8 cellular contexts compared by ENCODE assay signal in genomic region chr19:18023596-18024212, GRCh38. TPM values are rescaled to one million over a fixed set of nuclear protein-coding genes. Genes with fewer than 3 reads are reported as not detected.
DNase-seq lines count a peak whose midpoint lies in the region; ATAC-seq and TF ChIP-seq lines count a peak whose summit lies in the region.

No MANE protein-coding gene starts in this region.

- H3K4me3 ChIP-seq in fibroblast of mammary gland (ENCODE audit: control insufficient read depth, low read depth, low read length), result no peak overlapping the region

- H3K9me3 Mint-ChIP-seq in activated CD8-positive, alpha-beta memory T cell treated with anti-CD3 and anti-CD28 coated beads, Interleukin-2, amount 10 ng/mL, durations not matched to agents 7 days and 5 days (ENCODE audit: low read depth), result no peaks in the 10 kb centered on the region

- no peaks in the 10 kb centered on the region for H3K36me3 Mint-ChIP-seq in activated CD8-positive, alpha-beta memory T cell treated with anti-CD3 and anti-CD28 coated beads, Interleukin-2, amount 10 ng/mL, durations not matched to agents 7 days and 5 days

- TF ChIP-seq CTCF in fibroblast of mammary gland (conservative IDR thresholded peaks at IDR 0.05; ENCODE audit: control insufficient read depth, insufficient read depth, low read depth, low read length), result no peak

- H3K4me1 Mint-ChIP-seq in activated CD8-positive, alpha-beta memory T cell treated with anti-CD3 and anti-CD28 coated beads, Interleukin-2, amount 10 ng/mL, durations not matched to agents 7 days and 5 days, result peaks cover 39% of the 10 kb centered on the region

- CTCF ChIA-PET in activated CD8-positive, alpha-beta memory T cell treated with anti-CD3 and anti-CD28 coated beads, Interleukin-2, amount 10 ng/mL, durations not matched to agents 7 days and 5 days (lab: Charles Lee), result interaction anchor here (0.9 to 9.0 kb wide), 5 partner anchors 10 to 85 kb away, joined by 3 to 35 read pairs (median 6); partner anchors contain the start of gene ARRDC2

- H3K27me3 Mint-ChIP-seq in activated CD8-positive, alpha-beta memory T cell treated with anti-CD3 and anti-CD28 coated beads, Interleukin-2, amount 10 ng/mL, durations not matched to agents 7 days and 5 days, result no peaks in the 10 kb centered on the region

- DNase-seq in activated T-cell treated with anti-CD3 and anti-CD28 coated beads for 1 hour (ENCODE audit: low read depth) (peak; percentile 52), activated T-cell treated with anti-CD3 and anti-CD28 coated beads for 4 hours (no peak), fibroblast of mammary gland (ENCODE audit: low read depth) (peak; percentile 72), sciatic nerve (ENCODE audit: low spot score) (peak; percentile 92), NCI-H526 treated with DMSO at 0.1 percent for 48 hours (lab: John Stamatoyannopoulos, UW) (no peak)
- no peak for DNase-seq in activated CD8-positive, alpha-beta memory T cell treated with anti-CD3 and anti-CD28 coated beads, Interleukin-2, amount 10 ng/mL, durations not matched to agents 7 days and 5 days

- intact Hi-C loops in sciatic nerve (cut with DNase I), result no loop called here

- no peak for ATAC-seq in activated CD8-positive, alpha-beta memory T cell treated with anti-CD3 and anti-CD28 coated beads, Interleukin-2, amount 10 ng/mL, durations not matched to agents 7 days and 5 days
- ATAC-seq in sciatic nerve (peak; percentile 86), HG02852 (IDR thresholded peaks at IDR 0.05; ENCODE audit: unreplicated experiment) (no peak), HG02981 (IDR thresholded peaks at IDR 0.05; ENCODE audit: unreplicated experiment) (no peak)

- peak overlapping the region; percentile 35 for H3K4me3 Mint-ChIP-seq in activated CD8-positive, alpha-beta memory T cell treated with anti-CD3 and anti-CD28 coated beads, Interleukin-2, amount 10 ng/mL, durations not matched to agents 7 days and 5 days

- H3K27ac Mint-ChIP-seq in activated CD8-positive, alpha-beta memory T cell treated with anti-CD3 and anti-CD28 coated beads, Interleukin-2, amount 10 ng/mL, durations not matched to agents 7 days and 5 days, result peak overlapping the region; percentile 66

RNA-seq across cellular contexts. Expression of gene ARRDC2, which starts 15.7 kb away (rescaled TPM):
- 10 to 100 TPM; 35.3 to 45.2 TPM for total RNA-seq in activated CD8-positive, alpha-beta memory T cell treated with anti-CD3 and anti-CD28 coated beads, Interleukin-2, amount 10 ng/mL, durations not matched to agents 7 days and 5 days
- 38.2 TPM for total RNA-seq in sciatic nerve

RNA-seq across cellular contexts. Expression of gene KCNN1, which starts 56.8 kb away (rescaled TPM):
- under 1 TPM in 1 of 2 experiments, not detected in 1; 0.21 TPM for total RNA-seq in activated CD8-positive, alpha-beta memory T cell treated with anti-CD3 and anti-CD28 coated beads, Interleukin-2, amount 10 ng/mL, durations not matched to agents 7 days and 5 days
- total RNA-seq in sciatic nerve, result 1.4 TPM

Comparison
In these comparisons a context has a peak if more than half of its experiments do, and no peak if none do; other contexts are left out.
1. DNase-seq: peak in activated T-cell treated with anti-CD3 and anti-CD28 coated beads for 1 hour (single experiment), fibroblast of mammary gland (single experiment) and sciatic nerve (single experiment); none in activated T-cell treated with anti-CD3 and anti-CD28 coated beads for 4 hours (single experiment), activated CD8-positive, alpha-beta memory T cell treated with anti-CD3 and anti-CD28 coated beads, Interleukin-2, amount 10 ng/mL, durations not matched to agents 7 days and 5 days (single experiment) and NCI-H526 treated with DMSO at 0.1 percent for 48 hours (single experiment).